In genomic region chr12:124661382-124661781, GRCh38 we compare ENCODE assay signal across 20 cellular contexts.
DNase-seq lines count a peak whose midpoint lies in the region; ATAC-seq, FAIRE-seq and TF ChIP-seq lines count a peak whose summit lies in the region.
"Had no signal": no experiment of that assay in that cellular context is flagged by ENCODE, and none has a peak within 500 bp of the region (broad histone marks: within the 10 kb centered on the region; RNA-seq: fewer than 3 reads in every experiment).

No MANE protein-coding gene starts in this region.

- H3K4me3 Mint-ChIP-seq in mesothelial cell of epicardium = no peak overlapping the region

- 82% methylated on average over 6 of the region's 7 CpGs; no CpG with 5 or more reads in 1 of the 2 experiments for WGBS in H1 (ENCODE audit: extremely low coverage in 1 of 2, insufficient coverage in 1 of 2, insufficient read length in 1 of 2, insufficient replicate concordance in 2 of 2, low coverage in 1 of 2, low lambda C conversion rate in 2 of 2, missing lambda C conversion rate in 1 of 2), 2 experiments

- H3K4me2 ChIP-seq in H1 (ENCODE audit: insufficient read depth in 1 of 2, low read depth in 2 of 2, low read length in 2 of 2) = no peak overlapping the region

- H3K23me2 ChIP-seq in H1 (ENCODE audit: low read depth, low read length) = no peaks in the 10 kb centered on the region

- POLR2A ChIA-PET in H1 (lab: Charles Lee; ENCODE audit: partially characterized antibody) = interaction anchor here (1.3 to 1.9 kb wide), 2 partner anchors 22 to 135 kb away, joined by 3 to 4 read pairs; no protein-coding TSS in a partner anchor

- H4K5ac ChIP-seq in H1 (ENCODE audit: insufficient read length, low read depth, low read length) = no peak overlapping the region

- DNase-seq in Ammon's horn (ENCODE audit: low spot score) (peak; percentile 68), SJCRH30 (peak; percentile 74 to 78), H1 (ENCODE audit: low read depth in 1 of 2, low spot score in 2 of 2) (no peak), mesothelial cell of epicardium (ENCODE audit: low spot score in 2 of 2, unreplicated experiment in 2 of 2) (no peak), KG1 (lab: John Stamatoyannopoulos, UW) (no peak), NCI-H2029 (lab: John Stamatoyannopoulos, UW) (no peak)
- DNase-seq: activated CD4-positive, alpha-beta T cell treated with anti-CD3 and anti-CD28 coated beads for 48 hours; central memory CD4-positive, alpha-beta T cell; COR-L47; NCI-H2029 treated with DMSO at 0.1 percent for 48 hours; NCI-H774; Right ventricle myocardium superior had no signal

- ATAC-seq in GM19023 (IDR thresholded peaks at IDR 0.05; ENCODE audit: unreplicated experiment) (no peak), HG03439 (IDR thresholded peaks at IDR 0.05; ENCODE audit: unreplicated experiment) (no peak)
- ATAC-seq: activated naive CD4-positive, alpha-beta T cell treated with anti-CD3 and anti-CD28 coated beads, Interleukin-2, amount 50 U/mL, for 72 hours had no signal

- TF ChIP-seq RAD21 in H1 (IDR thresholded peaks at IDR 0.05 in 1 of 2, conservative IDR thresholded peaks at IDR 0.05 in 1 of 2; ENCODE audit: low read depth in 2 of 2, low read length in 2 of 2) = peak in 1 of 2 experiments; percentile 27; a peak in 2 of 4 replicates

- H3K27ac Mint-ChIP-seq in mesothelial cell of epicardium = peak overlapping the region; percentile 39
- H3K27ac Mint-ChIP-seq: activated naive CD4-positive, alpha-beta T cell treated with anti-CD3 and anti-CD28 coated beads, Interleukin-2, amount 50 U/mL, for 72 hours had no signal

- no peak overlapping the region for H3K18ac ChIP-seq in H1 (ENCODE audit: extremely low read depth, low read length)

- no peak overlapping the region for H2BK15ac ChIP-seq in H1 (ENCODE audit: low read length)

- no peak overlapping the region for H3K14ac ChIP-seq in H1 (ENCODE audit: insufficient read length)

- no peak overlapping the region for H2BK120ac ChIP-seq in H1 (replicated peaks; ENCODE audit: low read depth, low read length)

- TF ChIP-seq EP300 in H1 (IDR thresholded peaks at IDR 0.05; ENCODE audit: borderline replicate concordance in 1 of 2, low read depth in 2 of 2, low read length in 2 of 2) = no peak

- peaks cover 10% of the 10 kb centered on the region for H3K4me1 Mint-ChIP-seq in mesothelial cell of epicardium

- H4K8ac ChIP-seq in H1 (ENCODE audit: extremely low read depth, insufficient read depth, low read length) = no peak overlapping the region

- no peaks in the 10 kb centered on the region for H3K79me1 ChIP-seq in H1 (ENCODE audit: low read depth, low read length)

- peaks cover 10% of the 10 kb centered on the region for H3K9me3 Mint-ChIP-seq in mesothelial cell of epicardium

- no peak overlapping the region for H3K56ac ChIP-seq in H1 (replicated peaks; ENCODE audit: insufficient read length, low read depth, low read length)

- H3K4ac ChIP-seq in H1 (replicated peaks; ENCODE audit: insufficient read length, low read depth, low read length) = no peak overlapping the region

- TF ChIP-seq POLR2A in H1 (IDR thresholded peaks at IDR 0.05; ENCODE audit: control extremely low read depth in 1 of 2, low read depth in 2 of 2, low read length in 2 of 2) = no peak

- no peak overlapping the region for H2BK5ac ChIP-seq in H1 (ENCODE audit: low read depth, low read length)

- H3K9me3 ChIP-seq in SJCRH30 (replicated peaks) (peaks cover 7% of the 10 kb centered on the region), H1 (ENCODE audit: insufficient read depth in 2 of 2, low read depth in 1 of 2, low read length in 1 of 2) (peaks cover 0 to 3% of the 10 kb centered on the region in 2 experiments; a peak in 1 of 4 replicates)
- H3K9me3 ChIP-seq: prostate gland, thoracic aorta had no signal

- H4K91ac ChIP-seq in H1 (replicated peaks; ENCODE audit: insufficient read length, low read length) = no peak overlapping the region

- no peaks in the 10 kb centered on the region for H4K20me1 ChIP-seq in H1 (replicated peaks in 1 of 2; ENCODE audit: control insufficient read depth in 1 of 2, insufficient read depth in 2 of 2, low read length in 2 of 2)

- no peak overlapping the region for H3K9ac ChIP-seq in H1 (replicated peaks in 1 of 4; ENCODE audit: extremely low read depth in 1 of 4, low read depth in 3 of 4, low read length in 3 of 4)

- H3K79me2 ChIP-seq in H1 (ENCODE audit: control insufficient read depth in 1 of 2, insufficient read depth in 2 of 2, low read length in 2 of 2) = no peaks in the 10 kb centered on the region

- peak; percentile 11 to 40 (median 28) for TF ChIP-seq CTCF in H1 (IDR thresholded peaks at IDR 0.05; ENCODE audit: control extremely low read depth in 1 of 3, insufficient read depth in 1 of 3, low read depth in 1 of 3, low read length in 3 of 3)
- TF ChIP-seq CTCF in mesothelial cell of epicardium (IDR thresholded peaks at IDR 0.05; ENCODE audit: unreplicated experiment) = no peak

- H2BK20ac ChIP-seq in H1 (ENCODE audit: low read length) = no peak overlapping the region

- peak overlapping the region; percentile 57 for H3K27ac ChIP-seq in SJCRH30
- no peak overlapping the region for H3K27ac ChIP-seq in H1 (ENCODE audit: low read depth, low read length)
- H3K27ac ChIP-seq: prostate gland, thoracic aorta had no signal

- no peak overlapping the region for H2BK12ac ChIP-seq in H1 (ENCODE audit: low read depth, low read length)

- H3K4me1 ChIP-seq in SJCRH30 (peaks cover 15% of the 10 kb centered on the region), H1 (replicated peaks in 1 of 4; ENCODE audit: control insufficient read depth in 3 of 4, insufficient read depth in 4 of 4, low read length in 3 of 4) (peaks cover 0 to 4% (median 2%) of the 10 kb centered on the region in 4 experiments; a peak in 4 of 7 replicates)
- H3K4me1 ChIP-seq: prostate gland had no signal

- no peak overlapping the region for H2AFZ ChIP-seq in H1 (ENCODE audit: low read length)

- no peak overlapping the region for H2AK5ac ChIP-seq in H1 (ENCODE audit: low read depth, low read length)

- H3K27me3 ChIP-seq in SJCRH30 (no peaks in the 10 kb centered on the region), H1 (replicated peaks in 1 of 4; ENCODE audit: control insufficient read depth in 3 of 4, extremely low read depth in 1 of 4, insufficient read depth in 3 of 4, low read length in 3 of 4) (no peaks in the 10 kb centered on the region)

- H3K36me3 ChIP-seq in SJCRH30 = no peaks in the 10 kb centered on the region
- no peaks in the 10 kb centered on the region for H3K36me3 ChIP-seq in H1 (ENCODE audit: control insufficient read depth in 2 of 4, insufficient read depth in 4 of 4, low read length in 3 of 4)
- H3K36me3 ChIP-seq: prostate gland, thoracic aorta had no signal

- no peaks in the 10 kb centered on the region for H3K36me3 Mint-ChIP-seq in mesothelial cell of epicardium

- H3K27me3 Mint-ChIP-seq in mesothelial cell of epicardium (ENCODE audit: low read depth) = peaks cover 4% of the 10 kb centered on the region

- peak overlapping the region; percentile 37; the same call in 1 of the 2 replicates for H3K4me3 ChIP-seq in SJCRH30
- no peak overlapping the region for H3K4me3 ChIP-seq in H1 (ENCODE audit: extremely low read depth in 1 of 4, insufficient read depth in 2 of 4, low read depth in 3 of 4, low read length in 4 of 4)
- H3K4me3 ChIP-seq: prostate gland, thoracic aorta had no signal

- H3K23ac ChIP-seq in H1 (ENCODE audit: insufficient read length) = no peak overlapping the region

- CTCF ChIA-PET in H1 (lab: Charles Lee; ENCODE audit: partially characterized antibody) = interaction anchor here (0.7 to 3.3 kb wide), 11 partner anchors 10 to 331 kb away, joined by 3 to 17 read pairs (median 4); no protein-coding TSS in a partner anchor

- no peak for FAIRE-seq in H1 (lab: Jason Lieb, UNC)
- FAIRE-seq: G401.6, HTR-8/SVneo, islet of Langerhans had no signal

TF ChIP-seq in H1, 55 proteins besides CTCF, POLR2A, EP300 and RAD21:
- TF ChIP-seq EGR1 (IDR thresholded peaks at IDR 0.05; ENCODE audit: borderline replicate concordance, low read depth, low read length) (0 out of 2 replicates have a peak, but pooled peaks have one; percentile 28), BCL11A (IDR thresholded peaks at IDR 0.05; ENCODE audit: low read depth in 2 of 2, low read length in 2 of 2) (no peak)
TF ChIP-seq in H1: peak in this region for 1.

Comparison
In these comparisons a context has a peak if more than half of its experiments do, and no peak if none do; other contexts are left out.
1. DNase-seq: peak in Ammon's horn (single experiment) and SJCRH30 (2 of 2); none in H1 (0 of 2), mesothelial cell of epicardium (0 of 2), KG1 (single experiment) and NCI-H2029 (single experiment).